ENCODE assay signal across 17 cellular contexts in genomic region chr4:3062466-3062865, GRCh38. TPM values are rescaled to one million over a fixed set of nuclear protein-coding genes. Genes with fewer than 3 reads are reported as not detected.
DNase-seq lines count a peak whose midpoint lies in the region; ATAC-seq, FAIRE-seq and TF ChIP-seq lines count a peak whose summit lies in the region.
"Had no signal": no experiment of that assay in that cellular context is flagged by ENCODE, and none has a peak within 500 bp of the region (broad histone marks: within the 10 kb centered on the region; RNA-seq: fewer than 3 reads in every experiment).

No MANE protein-coding gene starts in this region.

- H3K4me2 ChIP-seq in HepG2 (ENCODE audit: low read depth, low read length), result no peak overlapping the region
- H3K4me2 ChIP-seq: A549 had no signal

- in situ Hi-C loops in HepG2 (cut with HindIII; ENCODE audit: extremely low pct_ligation_motif_present, low pct_unique_long_range_greater_than_20kb), result no loop called here

- no peak for TF ChIP-seq EP300 in HepG2 (IDR thresholded peaks at IDR 0.05; ENCODE audit: low read depth in 2 of 2, low read length in 2 of 2)
- TF ChIP-seq EP300 in HepG2 (CRISPR knock-in tag; IDR thresholded peaks at IDR 0.05; ENCODE audit: borderline replicate concordance), result no peak

- H3K79me2 ChIP-seq in HepG2 (ENCODE audit: insufficient read depth, low read length), result no peaks in the 10 kb centered on the region

- no peak for TF ChIP-seq CTCF in HepG2 (CRISPR knock-in tag; IDR thresholded peaks at IDR 0.05)

- no peak for ATAC-seq in HepG2
- ATAC-seq: A549; activated CD4-positive, CD25-positive, alpha-beta regulatory T cell treated with anti-CD3 and anti-CD28 coated beads, Interleukin-2, amount 50 U/mL, for 24 hours; body of pancreas had no signal

- no peaks in the 10 kb centered on the region; a peak in 1 of 5 replicates for H3K27me3 ChIP-seq in HepG2 (ENCODE audit: control insufficient read depth in 1 of 2, insufficient read depth in 2 of 2, low read length in 2 of 2)
- H3K27me3 ChIP-seq: body of pancreas had no signal

- H3K4me3 ChIP-seq in HepG2 (replicated peaks in 1 of 3; ENCODE audit: insufficient read depth in 1 of 3, low read depth in 2 of 3, low read length in 3 of 3), result no peak overlapping the region
- H3K4me3 ChIP-seq: A549, body of pancreas had no signal

- peaks cover 27% of the 10 kb centered on the region for H3K27me3 Mint-ChIP-seq in dendritic cell treated with granulocyte-macrophage colony-stimulating factor and Interleukin-4, amounts not matched to agents 40 ng/mL and 50 ng/mL, for 4 days

- H4K20me1 ChIP-seq in HepG2 (ENCODE audit: insufficient read depth, low read length), result no peaks in the 10 kb centered on the region

- no peaks in the 10 kb centered on the region for H3K9me3 Mint-ChIP-seq in dendritic cell treated with granulocyte-macrophage colony-stimulating factor and Interleukin-4, amounts not matched to agents 40 ng/mL and 50 ng/mL, for 4 days

- CTCF ChIA-PET in HepG2 (lab: Yijun Ruan, JAX; ENCODE audit: low intra/inter-chr PET ratio, low total read pairs), result no interaction called here

- no peaks in the 10 kb centered on the region for H3K36me3 Mint-ChIP-seq in dendritic cell treated with granulocyte-macrophage colony-stimulating factor and Interleukin-4, amounts not matched to agents 40 ng/mL and 50 ng/mL, for 4 days (ENCODE audit: low read depth)

- DNase-seq in A172 (ENCODE audit: low spot score), result peak; percentile 43
- DNase-seq in HT1080 (ENCODE audit: low read depth), result peak; percentile 55
- DNase-seq in SIG-M5 (lab: John Stamatoyannopoulos, UW), result peak; percentile 36
- no peak for DNase-seq in SW 1271 (lab: John Stamatoyannopoulos, UW)
- no peak for DNase-seq in HepG2 (ENCODE audit: low spot score)
- no peak for DNase-seq in KG1 (lab: John Stamatoyannopoulos, UW)
- DNase-seq in NK-92 treated with Interleukin-12 subunit alpha and Interleukin-12 subunit beta, amount 100 ng/mL, for 24 hours (lab: John Stamatoyannopoulos, UW), result no peak
- DNase-seq: activated naive CD4-positive, alpha-beta T cell; body of pancreas; effector CD8-positive, alpha-beta T cell; NCI-H1105 had no signal

- no peak overlapping the region for H3K9ac ChIP-seq in HepG2 (ENCODE audit: insufficient read depth, low read depth, low read length)

- TF ChIP-seq RAD21 in HepG2 (CRISPR knock-in tag; IDR thresholded peaks at IDR 0.05), result no peak

- H3K36me3 ChIP-seq in HepG2 (replicated peaks in 1 of 2; ENCODE audit: control insufficient read depth in 1 of 2, insufficient read depth in 2 of 2, low read length in 2 of 2), result no peaks in the 10 kb centered on the region

- H3K4me1 Mint-ChIP-seq in dendritic cell treated with granulocyte-macrophage colony-stimulating factor and Interleukin-4, amounts not matched to agents 40 ng/mL and 50 ng/mL, for 4 days (ENCODE audit: low read depth), result peaks cover 57% of the 10 kb centered on the region

- H3K27ac ChIP-seq in HepG2 (ENCODE audit: extremely low read length, insufficient read depth, low read length), result no peak overlapping the region
- H3K27ac ChIP-seq: A549, body of pancreas had no signal

- no TSS peak for BruUV-seq in HepG2 (replicated peaks; lab: Mats Ljungman, UMichigan)

- FAIRE-seq in HepG2 (lab: Jason Lieb, UNC), result no peak
- FAIRE-seq: A549 had no signal

- no peak overlapping the region for H3K27ac Mint-ChIP-seq in dendritic cell treated with granulocyte-macrophage colony-stimulating factor and Interleukin-4, amounts not matched to agents 40 ng/mL and 50 ng/mL, for 4 days
- H3K27ac Mint-ChIP-seq: progenitor cell of endocrine pancreas had no signal

- intact Hi-C loops in dendritic cell treated with granulocyte-macrophage colony-stimulating factor and Interleukin-4, amounts not matched to agents 40 ng/mL and 50 ng/mL, for 4 days (cut with micrococcal nuclease), result no loop called here
- intact Hi-C loops in HepG2 (cut with micrococcal nuclease; ENCODE audit: unreplicated experiment), result no loop called here

- H2AFZ ChIP-seq in HepG2 (ENCODE audit: low read length), result no peak overlapping the region

- no peak for TF ChIP-seq POLR2A in HepG2 (IDR thresholded peaks at IDR 0.05; ENCODE audit: insufficient read depth in 1 of 2, low read depth in 2 of 2, low read length in 2 of 2)

- peak overlapping the region; percentile 30 for H3K4me3 Mint-ChIP-seq in dendritic cell treated with granulocyte-macrophage colony-stimulating factor and Interleukin-4, amounts not matched to agents 40 ng/mL and 50 ng/mL, for 4 days

- no peaks in the 10 kb centered on the region for H3K9me3 ChIP-seq in HepG2 (ENCODE audit: low read length)
- H3K9me3 ChIP-seq: A549, body of pancreas had no signal

- H3K4me1 ChIP-seq in HepG2 (ENCODE audit: insufficient read depth, low read length), result no peaks in the 10 kb centered on the region
- H3K4me1 ChIP-seq: A549, body of pancreas had no signal

- WGBS in HepG2 (ENCODE audit: low lambda C conversion rate), result 66% methylated on average over 13 of the region's 13 CpGs

- POLR2A ChIA-PET in HepG2 (lab: Yijun Ruan, JAX), result no interaction called here

TF ChIP-seq in HepG2, 621 proteins besides CTCF, POLR2A, EP300 and RAD21 (continues in another document):
- TF ChIP-seq ZSCAN25 (CRISPR knock-in tag; IDR thresholded peaks at IDR 0.05) (no peak), NR0B2 (CRISPR knock-in tag; IDR thresholded peaks at IDR 0.05) (no peak)

RNA-seq across cellular contexts. Expression of gene HTT-AS, which starts 11.9 kb away (rescaled TPM):
- total RNA-seq in A172 (2014; rRNA removed; shearing (Covaris generic)), result not detected in 2 replicates
- not detected in 2 replicates for total RNA-seq in HT1080 (2014; rRNA removed; shearing (Covaris generic))
- not detected in 2 replicates for polyA plus RNA-seq in HT1080 (2015; cell fraction: cytosol; rRNA removed)
- polyA plus RNA-seq in HT1080 (2015; cell fraction: nucleus; rRNA removed), result not detected in 2 replicates
- not detected in 2 replicates for total RNA-seq in HepG2 (2016; rRNA removed; fragmentation: Illumina TruSeq; extraction: Trizol)
- not detected in 2 replicates for total RNA-seq in HepG2 (2016; cell fraction: cytosol; rRNA removed; fragmentation: Illumina TruSeq; extraction: Trizol; ENCODE audit: low read depth)
- total RNA-seq in HepG2 (2016; cell fraction: insoluble cytoplasmic fraction; rRNA removed; fragmentation: Illumina TruSeq; extraction: Trizol), result not detected in 2 replicates
- not detected in 2 replicates for total RNA-seq in HepG2 (2016; cell fraction: membrane; rRNA removed; fragmentation: Illumina TruSeq; extraction: Trizol)
- total RNA-seq in HepG2 (2016; cell fraction: nucleus; rRNA removed; fragmentation: Illumina TruSeq; extraction: Trizol), result not detected in 2 replicates
- not detected in 2 replicates for polyA plus RNA-seq in HepG2 (2011; rRNA removed)
- not detected in 2 replicates for polyA plus RNA-seq in HepG2 (2011; cell fraction: cytosol; rRNA removed)
- not detected in 2 replicates for polyA plus RNA-seq in HepG2 (2011; cell fraction: nucleus; rRNA removed)
- polyA plus RNA-seq in HepG2 (2012), result not detected in 2 replicates
- polyA plus RNA-seq in HepG2 (2016; cell fraction: cytosol; fragmentation: Illumina TruSeq; extraction: Trizol; ENCODE audit: low read depth), result not detected in 2 replicates
- not detected in 2 replicates for polyA plus RNA-seq in HepG2 (2016; cell fraction: insoluble cytoplasmic fraction; fragmentation: Illumina TruSeq; extraction: Trizol; ENCODE audit: low read depth)
- polyA plus RNA-seq in HepG2 (2016; cell fraction: membrane; fragmentation: Illumina TruSeq; extraction: Trizol; ENCODE audit: low read depth), result not detected in 2 replicates
- not detected in 2 replicates for polyA plus RNA-seq in HepG2 (2016; cell fraction: nucleus; fragmentation: Illumina TruSeq; extraction: Trizol; ENCODE audit: insufficient read depth, low read depth)
- not detected in 2 replicates for polyA minus RNA-seq in HepG2 (2011; rRNA and poly(A)+ RNA removed; ENCODE audit: low replicate concordance)
- polyA minus RNA-seq in HepG2 (2011; cell fraction: cytosol; rRNA and poly(A)+ RNA removed), result not detected in 2 replicates
- not detected in 2 replicates for polyA minus RNA-seq in HepG2 (2011; cell fraction: nucleus; rRNA and poly(A)+ RNA removed)
- total RNA-seq: body of pancreas, liver, progenitor cell of endocrine pancreas, subcutaneous adipose tissue had no signal
- polyA plus RNA-seq: A549, liver had no signal

RNA-seq across cellular contexts. Expression of gene HTT, which starts 12.0 kb away (rescaled TPM):
- total RNA-seq in A172 (2014; rRNA removed; shearing (Covaris generic)), result 12.2 and 17.0 TPM in 2 replicates
- total RNA-seq in HT1080 (2014; rRNA removed; shearing (Covaris generic)), result 14.7 and 19.1 TPM in 2 replicates
- 10.2 and 13.5 TPM in 2 replicates for polyA plus RNA-seq in HT1080 (2015; cell fraction: cytosol; rRNA removed)
- 36.2 and 37.1 TPM in 2 replicates for polyA plus RNA-seq in HT1080 (2015; cell fraction: nucleus; rRNA removed)
- 19.5 and 34.3 TPM in 2 replicates for total RNA-seq in HepG2 (2016; rRNA removed; fragmentation: Illumina TruSeq; extraction: Trizol)
- 8.9 and 9.0 TPM in 2 replicates for total RNA-seq in HepG2 (2016; cell fraction: cytosol; rRNA removed; fragmentation: Illumina TruSeq; extraction: Trizol; ENCODE audit: low read depth)
- total RNA-seq in HepG2 (2016; cell fraction: insoluble cytoplasmic fraction; rRNA removed; fragmentation: Illumina TruSeq; extraction: Trizol), result 19.6 and 34.7 TPM in 2 replicates
- 12.0 and 13.5 TPM in 2 replicates for total RNA-seq in HepG2 (2016; cell fraction: membrane; rRNA removed; fragmentation: Illumina TruSeq; extraction: Trizol)
- total RNA-seq in HepG2 (2016; cell fraction: nucleus; rRNA removed; fragmentation: Illumina TruSeq; extraction: Trizol), result 44.5 and 53.3 TPM in 2 replicates
- polyA plus RNA-seq in HepG2 (2011; rRNA removed), result 17.5 and 21.0 TPM in 2 replicates
- polyA plus RNA-seq in HepG2 (2011; cell fraction: cytosol; rRNA removed), result 8.1 and 12.3 TPM in 2 replicates
- 77.2 and 88.2 TPM in 2 replicates for polyA plus RNA-seq in HepG2 (2011; cell fraction: nucleus; rRNA removed)
- polyA plus RNA-seq in HepG2 (2012), result 19.2 and 21.9 TPM in 2 replicates
- polyA plus RNA-seq in HepG2 (2016; cell fraction: cytosol; fragmentation: Illumina TruSeq; extraction: Trizol; ENCODE audit: low read depth), result 0.76 and 0.89 TPM in 2 replicates
- polyA plus RNA-seq in HepG2 (2016; cell fraction: insoluble cytoplasmic fraction; fragmentation: Illumina TruSeq; extraction: Trizol; ENCODE audit: low read depth), result 11.2 and 16.6 TPM in 2 replicates
- polyA plus RNA-seq in HepG2 (2016; cell fraction: membrane; fragmentation: Illumina TruSeq; extraction: Trizol; ENCODE audit: low read depth), result 1.9 and 2.0 TPM in 2 replicates
- polyA plus RNA-seq in HepG2 (2016; cell fraction: nucleus; fragmentation: Illumina TruSeq; extraction: Trizol; ENCODE audit: insufficient read depth, low read depth), result 51.6 and 58.9 TPM in 2 replicates
- polyA minus RNA-seq in HepG2 (2011; rRNA and poly(A)+ RNA removed; ENCODE audit: low replicate concordance), result 75.1 and 127 TPM in 2 replicates
- 57.9 and 59.9 TPM in 2 replicates for polyA minus RNA-seq in HepG2 (2011; cell fraction: cytosol; rRNA and poly(A)+ RNA removed)
- 131 and 135 TPM in 2 replicates for polyA minus RNA-seq in HepG2 (2011; cell fraction: nucleus; rRNA and poly(A)+ RNA removed)

Comparison
In these comparisons a context has a peak if more than half of its experiments do, and no peak if none do; other contexts are left out.
1. DNase-seq: peak in A172 (single experiment), HT1080 (single experiment) and SIG-M5 (single experiment); none in SW 1271 (0 of 2), HepG2 (single experiment), KG1 (single experiment) and NK-92 treated with Interleukin-12 subunit alpha and Interleukin-12 subunit beta, amount 100 ng/mL, for 24 hours (single experiment).